30 cellular contexts compared by ENCODE assay signal in the genomic region with DNA sequence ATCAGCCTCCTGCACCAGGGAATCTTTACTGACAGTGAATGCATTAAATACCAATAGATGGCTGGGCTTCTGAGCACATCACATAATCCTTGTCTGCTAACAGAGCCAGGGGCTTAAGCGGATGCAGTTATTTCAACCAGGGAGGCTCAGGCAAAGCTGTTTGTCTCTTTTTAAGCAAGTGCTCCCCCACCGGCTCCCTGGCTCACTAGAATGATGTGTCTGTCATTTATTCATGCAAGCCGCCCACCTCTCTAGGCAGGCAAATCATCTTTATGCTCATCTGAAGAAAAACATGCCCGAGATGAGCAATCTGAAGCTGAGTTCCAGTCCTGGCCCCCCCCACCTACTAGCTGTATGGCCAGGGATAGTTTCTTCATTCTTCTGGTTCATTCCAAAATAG.
"Had no signal": no experiment of that assay in that cellular context is flagged by ENCODE, and none has a peak within 500 bp of the region (broad histone marks: within the 10 kb centered on the region; RNA-seq: fewer than 3 reads in every experiment).

No MANE protein-coding gene starts in this region.

- H3K9ac ChIP-seq: parathyroid adenoma had no signal

- H3K9me3 Mint-ChIP-seq: activated CD4-positive, alpha-beta T cell treated with anti-CD3 and anti-CD28 coated beads, Interleukin-2, amount 10 ng/mL, durations not matched to agents 7 days and 5 days; nephron; stimulated activated naive B cell treated with anti-CD40 and anti-IgM and Interleukin-4, amounts not matched to agents 10 μg/mL and 1 μg/mL and 100 μg/mL, for 72 hours; T-helper 1 cell treated with Interleukin-12 subunit alpha and Interleukin-12 subunit beta and Interleukin-4 antibody, amounts not matched to agents 30 μg/mL and 1 μg/mL, for 36 hours had no signal

- H2AFZ ChIP-seq: parathyroid adenoma had no signal

- H3K27me3 ChIP-seq: body of pancreas, gastroesophageal sphincter, right atrium auricular region, stomach, tibial artery, upper lobe of right lung had no signal

- ATAC-seq: activated naive CD4-positive, alpha-beta T cell treated with anti-CD3 and anti-CD28 coated beads, Interleukin-2, amount 50 U/mL, for 72 hours; activated T-cell treated with anti-CD3 and anti-CD28 coated beads, Interleukin-2, amount 50 U/mL, for 72 hours; body of pancreas; effector memory CD8-positive, alpha-beta T cell; gastroesophageal sphincter; left colon; psoas muscle; stimulated activated naive B cell treated with anti-CD40 and anti-IgM and Interleukin-4, amounts not matched to agents 10 μg/mL and 1 μg/mL and 100 μg/mL, for 72 hours; upper lobe of right lung had no signal

- H3K36me3 ChIP-seq: cardiac muscle cell, gastroesophageal sphincter, right atrium auricular region, stomach, tibial artery, upper lobe of right lung had no signal

- H3K4me3 ChIP-seq: body of pancreas, cardiac muscle cell, coronary artery, gastroesophageal sphincter, psoas muscle, right atrium auricular region, stomach, tibial artery, upper lobe of right lung had no signal

- H3K27me3 Mint-ChIP-seq: activated CD4-positive, alpha-beta memory T cell treated with anti-CD3 and anti-CD28 coated beads, Interleukin-2, amount 10 ng/mL, durations not matched to agents 7 days and 5 days; activated CD4-positive, alpha-beta T cell treated with anti-CD3 and anti-CD28 coated beads, Interleukin-2, amount 10 ng/mL, durations not matched to agents 7 days and 5 days; effector memory CD8-positive, alpha-beta T cell had no signal

- DNase-seq: activated CD4-positive, alpha-beta memory T cell treated with anti-CD3 and anti-CD28 coated beads, Interleukin-2, amount 10 ng/mL, durations not matched to agents 7 days and 5 days; activated CD4-positive, alpha-beta T cell treated with anti-CD3 and anti-CD28 coated beads, Interleukin-2, amount 10 ng/mL, durations not matched to agents 7 days and 5 days; activated CD4-positive, CD25-positive, alpha-beta regulatory T cell treated with anti-CD3 and anti-CD28 coated beads, Interleukin-2, amount 50 U/mL, for 72 hours; activated naive CD4-positive, alpha-beta T cell; activated T-cell treated with anti-CD3 and anti-CD28 coated beads, Interleukin-2, amount 50 U/mL, for 72 hours; aorta; body of pancreas; effector memory CD8-positive, alpha-beta T cell; erythroblast; hippocampal formation; kidney; left colon; mammary epithelial cell; occipital lobe; psoas muscle; stimulated activated CD4-positive, alpha-beta T cell treated with anti-CD3 and anti-CD28 coated beads, Interleukin-15, amount 100 ng/mL, for 24 hours; stimulated activated CD4-positive, alpha-beta T cell treated with anti-CD3 and anti-CD28 coated beads, Interleukin-2, amount 100 ng/mL, for 24 hours; stimulated activated naive B cell treated with anti-CD40 and anti-IgM and Interleukin-4, amounts not matched to agents 10 μg/mL and 1 μg/mL and 100 μg/mL, for 72 hours; stomach; T-helper 9 cell; tibial artery; upper lobe of right lung had no signal

- H3K9me3 ChIP-seq: body of pancreas, gastroesophageal sphincter, psoas muscle, right atrium auricular region, stomach, tibial artery, upper lobe of right lung had no signal

- H3K4me1 Mint-ChIP-seq: activated CD4-positive, alpha-beta memory T cell treated with anti-CD3 and anti-CD28 coated beads, Interleukin-2, amount 10 ng/mL, durations not matched to agents 7 days and 5 days; activated CD4-positive, alpha-beta T cell treated with anti-CD3 and anti-CD28 coated beads, Interleukin-2, amount 10 ng/mL, durations not matched to agents 7 days and 5 days; stimulated activated naive B cell treated with anti-CD40 and anti-IgM and Interleukin-4, amounts not matched to agents 10 μg/mL and 1 μg/mL and 100 μg/mL, for 72 hours had no signal

- H3K27ac ChIP-seq: body of pancreas, cardiac muscle cell, coronary artery, gastroesophageal sphincter, parathyroid adenoma, psoas muscle, right atrium auricular region, stomach, tibial artery, upper lobe of right lung had no signal

- H3K4me3 Mint-ChIP-seq: activated CD4-positive, alpha-beta memory T cell treated with anti-CD3 and anti-CD28 coated beads, Interleukin-2, amount 10 ng/mL, durations not matched to agents 7 days and 5 days; activated CD4-positive, alpha-beta T cell treated with anti-CD3 and anti-CD28 coated beads, Interleukin-2, amount 10 ng/mL, durations not matched to agents 7 days and 5 days; activated T-cell treated with anti-CD3 and anti-CD28 coated beads, Interleukin-2, amount 50 U/mL, for 72 hours; effector memory CD8-positive, alpha-beta T cell; nephron; stimulated activated naive B cell treated with anti-CD40 and anti-IgM and Interleukin-4, amounts not matched to agents 10 μg/mL and 1 μg/mL and 100 μg/mL, for 72 hours; T-helper 1 cell treated with Interleukin-12 subunit alpha and Interleukin-12 subunit beta and Interleukin-4 antibody, amounts not matched to agents 30 μg/mL and 1 μg/mL, for 36 hours had no signal

- H3K4me1 ChIP-seq: body of pancreas, gastroesophageal sphincter, parathyroid adenoma, psoas muscle, right atrium auricular region, stomach, tibial artery, upper lobe of right lung had no signal

- H3K79me2 ChIP-seq: parathyroid adenoma had no signal

- H3K27ac Mint-ChIP-seq: activated CD4-positive, alpha-beta memory T cell treated with anti-CD3 and anti-CD28 coated beads, Interleukin-2, amount 10 ng/mL, durations not matched to agents 7 days and 5 days; activated CD4-positive, alpha-beta T cell treated with anti-CD3 and anti-CD28 coated beads, Interleukin-2, amount 10 ng/mL, durations not matched to agents 7 days and 5 days; activated naive CD4-positive, alpha-beta T cell treated with anti-CD3 and anti-CD28 coated beads, Interleukin-2, amount 50 U/mL, for 72 hours; activated T-cell treated with anti-CD3 and anti-CD28 coated beads, Interleukin-2, amount 50 U/mL, for 72 hours; effector memory CD8-positive, alpha-beta T cell; nephron; stimulated activated naive B cell treated with anti-CD40 and anti-IgM and Interleukin-4, amounts not matched to agents 10 μg/mL and 1 μg/mL and 100 μg/mL, for 72 hours; T-helper 1 cell treated with Interleukin-12 subunit alpha and Interleukin-12 subunit beta and Interleukin-4 antibody, amounts not matched to agents 30 μg/mL and 1 μg/mL, for 36 hours had no signal

- H3K36me3 Mint-ChIP-seq: activated naive CD4-positive, alpha-beta T cell treated with anti-CD3 and anti-CD28 coated beads, Interleukin-2, amount 50 U/mL, for 72 hours; stimulated activated naive B cell treated with anti-CD40 and anti-IgM and Interleukin-4, amounts not matched to agents 10 μg/mL and 1 μg/mL and 100 μg/mL, for 72 hours had no signal
